In the genomic region with DNA sequence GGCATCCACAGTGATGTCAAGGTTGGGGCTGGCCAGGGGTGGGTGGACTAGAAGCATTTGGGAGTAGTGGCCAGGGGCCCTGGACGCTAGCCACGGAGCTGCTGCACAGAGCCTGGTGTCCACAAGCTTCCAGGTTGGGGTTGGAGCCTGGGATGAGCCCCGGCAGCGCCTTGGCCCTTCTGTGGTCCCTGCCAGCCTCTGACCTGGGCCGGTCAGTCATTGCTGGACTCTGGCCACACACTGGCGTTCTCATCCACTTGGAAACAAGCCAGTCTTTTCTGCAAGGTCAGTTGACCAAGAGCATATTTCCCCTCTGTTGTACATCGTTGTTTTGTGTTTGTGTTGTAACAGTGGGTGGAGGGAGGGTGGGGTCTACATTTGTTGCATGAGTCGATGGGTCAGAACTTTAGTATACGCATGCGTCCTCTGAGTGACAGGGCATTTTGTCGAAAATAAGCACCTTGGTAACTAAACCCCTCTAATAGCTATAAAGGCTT, we compare ENCODE assay signal across 13 cellular contexts. TPM values are rescaled to one million over a fixed set of nuclear protein-coding genes. Genes with fewer than 3 reads are reported as not detected.
DNase-seq lines count a peak whose midpoint lies in the region; ATAC-seq and TF ChIP-seq lines count a peak whose summit lies in the region.
"Had no signal": no experiment of that assay in that cellular context is flagged by ENCODE, and none has a peak within 500 bp of the region (broad histone marks: within the 10 kb centered on the region; RNA-seq: fewer than 3 reads in every experiment).

No MANE protein-coding gene starts in this region.

- H3K27me3 ChIP-seq in left lung = no peaks in the 10 kb centered on the region
- H3K27me3 ChIP-seq in upper lobe of left lung = no peaks in the 10 kb centered on the region

- no peak overlapping the region for H3K4me3 Mint-ChIP-seq in activated CD8-positive, alpha-beta T cell treated with anti-CD3 and anti-CD28 coated beads for 36 hours
- H3K4me3 Mint-ChIP-seq in activated CD8-positive, alpha-beta T cell treated with anti-CD3 and anti-CD28 coated beads, Interleukin-2, amount 10 ng/mL, durations not matched to agents 7 days and 5 days = no peak overlapping the region
- H3K4me3 Mint-ChIP-seq: stimulated activated naive B cell treated with anti-CD40 and anti-IgM and Interleukin-4, amounts not matched to agents 10 μg/mL and 1 μg/mL and 100 μg/mL, for 72 hours had no signal

- H3K27ac ChIP-seq in left lung = peak overlapping the region in 1 of 2 donors; percentile 74
- peak overlapping the region; percentile 62 to 83 (median 78) for H3K27ac ChIP-seq in upper lobe of left lung

- H3K4me3 ChIP-seq in left lung (no peak overlapping the region), upper lobe of left lung (no peak overlapping the region)

- H3K36me3 ChIP-seq in left lung = peaks cover 10 to 100% of the 10 kb centered on the region in 2 donors
- peaks cover 52 to 97% (median 82%) of the 10 kb centered on the region in 4 donors for H3K36me3 ChIP-seq in upper lobe of left lung

- no peaks in the 10 kb centered on the region for H3K9me3 Mint-ChIP-seq in activated CD8-positive, alpha-beta T cell treated with anti-CD3 and anti-CD28 coated beads for 36 hours
- H3K9me3 Mint-ChIP-seq in activated CD8-positive, alpha-beta T cell treated with anti-CD3 and anti-CD28 coated beads, Interleukin-2, amount 10 ng/mL, durations not matched to agents 7 days and 5 days (ENCODE audit: insufficient read depth) = no peaks in the 10 kb centered on the region
- H3K9me3 Mint-ChIP-seq: stimulated activated naive B cell treated with anti-CD40 and anti-IgM and Interleukin-4, amounts not matched to agents 10 μg/mL and 1 μg/mL and 100 μg/mL, for 72 hours had no signal

- intact Hi-C loops in activated CD8-positive, alpha-beta T cell treated with anti-CD3 and anti-CD28 coated beads for 36 hours (cut with micrococcal nuclease) = no loop called here
- intact Hi-C loops in left lung (cut with DNase I) = loop anchor here in 1 of 2 donors (5.0 kb wide), 1 partner anchor 122 kb away; no protein-coding TSS in a partner anchor

- POLR2A ChIA-PET in activated CD8-positive, alpha-beta T cell treated with anti-CD3 and anti-CD28 coated beads for 36 hours (lab: Charles Lee) = interaction anchor here (0.6 to 1.6 kb wide), 6 partner anchors 10 to 75 kb away, joined by 3 to 5 read pairs (median 4); a partner anchor contains a TSS
- POLR2A ChIA-PET in activated CD8-positive, alpha-beta T cell treated with anti-CD3 and anti-CD28 coated beads, Interleukin-2, amount 10 ng/mL, durations not matched to agents 7 days and 5 days (lab: Charles Lee) = interaction anchor here (1.4 kb wide), 1 partner anchor 8 kb away, joined by 3 read pairs; a partner anchor contains a TSS

- H3K27me3 Mint-ChIP-seq in activated CD8-positive, alpha-beta T cell treated with anti-CD3 and anti-CD28 coated beads for 36 hours = no peaks in the 10 kb centered on the region
- no peaks in the 10 kb centered on the region for H3K27me3 Mint-ChIP-seq in activated CD8-positive, alpha-beta T cell treated with anti-CD3 and anti-CD28 coated beads, Interleukin-2, amount 10 ng/mL, durations not matched to agents 7 days and 5 days (ENCODE audit: low read depth)
- H3K27me3 Mint-ChIP-seq: stimulated activated naive B cell treated with anti-CD40 and anti-IgM and Interleukin-4, amounts not matched to agents 10 μg/mL and 1 μg/mL and 100 μg/mL, for 72 hours had no signal

- H3K9me3 ChIP-seq in left lung = no peaks in the 10 kb centered on the region
- no peaks in the 10 kb centered on the region for H3K9me3 ChIP-seq in upper lobe of left lung

- no peak for DNase-seq in activated CD8-positive, alpha-beta T cell treated with anti-CD3 and anti-CD28 coated beads for 36 hours
- DNase-seq in activated CD8-positive, alpha-beta T cell treated with anti-CD3 and anti-CD28 coated beads, Interleukin-2, amount 10 ng/mL, durations not matched to agents 7 days and 5 days = no peak
- DNase-seq in dermis blood vessel endothelial cell (peak; percentile 61), left lung (peak in 1 of 2 donors; percentile 69), upper lobe of left lung (no peak), NCI-H1048 (lab: John Stamatoyannopoulos, UW) (no peak), NCI-H1092 treated with DMSO at 0.1 percent for 48 hours (lab: John Stamatoyannopoulos, UW) (no peak)
- DNase-seq: ACHN; activated CD8-positive, alpha-beta memory T cell treated with anti-CD3 and anti-CD28 coated beads, Interleukin-2, amount 50 U/mL, for 48 hours; GDM1; NCI-H146; stimulated activated naive B cell treated with anti-CD40 and anti-IgM and Interleukin-4, amounts not matched to agents 10 μg/mL and 1 μg/mL and 100 μg/mL, for 72 hours had no signal

- 36 to 50% methylated on average over 6 to 11 of the region's 11 CpGs for WGBS in upper lobe of left lung, 2 donors

- H3K27ac Mint-ChIP-seq in activated CD8-positive, alpha-beta T cell treated with anti-CD3 and anti-CD28 coated beads for 36 hours = peak overlapping the region; percentile 21
- H3K27ac Mint-ChIP-seq in activated CD8-positive, alpha-beta T cell treated with anti-CD3 and anti-CD28 coated beads, Interleukin-2, amount 10 ng/mL, durations not matched to agents 7 days and 5 days = no peak overlapping the region

- no peak for ATAC-seq in activated CD8-positive, alpha-beta T cell treated with anti-CD3 and anti-CD28 coated beads for 36 hours
- no peak for ATAC-seq in activated CD8-positive, alpha-beta T cell treated with anti-CD3 and anti-CD28 coated beads, Interleukin-2, amount 10 ng/mL, durations not matched to agents 7 days and 5 days
- ATAC-seq in left lung (peak; percentile 11), upper lobe of left lung (ENCODE audit: low FRiP score in 2 of 2) (peak; percentile 19 to 53), GM18520 (IDR thresholded peaks at IDR 0.05; ENCODE audit: unreplicated experiment) (no peak)

- H3K36me3 Mint-ChIP-seq in activated CD8-positive, alpha-beta T cell treated with anti-CD3 and anti-CD28 coated beads for 36 hours (ENCODE audit: low read depth) = peaks cover 68% of the 10 kb centered on the region
- peaks cover 85% of the 10 kb centered on the region for H3K36me3 Mint-ChIP-seq in activated CD8-positive, alpha-beta T cell treated with anti-CD3 and anti-CD28 coated beads, Interleukin-2, amount 10 ng/mL, durations not matched to agents 7 days and 5 days (ENCODE audit: low read depth)

- peaks cover 39% of the 10 kb centered on the region for H3K4me1 Mint-ChIP-seq in activated CD8-positive, alpha-beta T cell treated with anti-CD3 and anti-CD28 coated beads for 36 hours (ENCODE audit: low read depth)
- peaks cover 31% of the 10 kb centered on the region for H3K4me1 Mint-ChIP-seq in activated CD8-positive, alpha-beta T cell treated with anti-CD3 and anti-CD28 coated beads, Interleukin-2, amount 10 ng/mL, durations not matched to agents 7 days and 5 days (ENCODE audit: low read depth)

- no peak for TF ChIP-seq POLR2A in upper lobe of left lung (IDR thresholded peaks at IDR 0.05)

- no peak for TF ChIP-seq CTCF in activated CD8-positive, alpha-beta T cell treated with anti-CD3 and anti-CD28 coated beads for 36 hours (IDR thresholded peaks at IDR 0.05)
- TF ChIP-seq CTCF in left lung (IDR thresholded peaks at IDR 0.05) (no peak), upper lobe of left lung (IDR thresholded peaks at IDR 0.05) (no peak)

- no peak for TF ChIP-seq EP300 in upper lobe of left lung (IDR thresholded peaks at IDR 0.05)

- H3K4me1 ChIP-seq in left lung (peaks cover 0 to 54% of the 10 kb centered on the region in 2 donors), upper lobe of left lung (peaks cover 27 to 39% (median 29%) of the 10 kb centered on the region in 4 donors)

- CTCF ChIA-PET in activated CD8-positive, alpha-beta T cell treated with anti-CD3 and anti-CD28 coated beads for 36 hours (lab: Charles Lee) = interaction anchor here (0.7 to 4.9 kb wide), 6 partner anchors 9 to 129 kb away, joined by 3 to 28 read pairs (median 6); no protein-coding TSS in a partner anchor
- CTCF ChIA-PET in activated CD8-positive, alpha-beta T cell treated with anti-CD3 and anti-CD28 coated beads, Interleukin-2, amount 10 ng/mL, durations not matched to agents 7 days and 5 days (lab: Charles Lee) = interaction anchor here (2.1 to 2.4 kb wide), 2 partner anchors 8 to 124 kb away, joined by 8 to 18 read pairs; no protein-coding TSS in a partner anchor

RNA-seq across cellular contexts. Expression of a gene that starts 8.4 kb away (rescaled TPM):
- 100 to 1,000 TPM; 286 to 289 TPM for total RNA-seq in activated CD8-positive, alpha-beta T cell treated with anti-CD3 and anti-CD28 coated beads for 36 hours
- total RNA-seq in activated CD8-positive, alpha-beta T cell treated with anti-CD3 and anti-CD28 coated beads, Interleukin-2, amount 10 ng/mL, durations not matched to agents 7 days and 5 days = 100 to 1,000 TPM; 333 to 352 TPM
- total RNA-seq in dermis blood vessel endothelial cell = 450 and 557 TPM in 2 replicates
- 100 to 1,000 TPM; 180 to 296 TPM for total RNA-seq in left lung
- 100 to 1,000 TPM; 186 to 317 (median 240) TPM for total RNA-seq in upper lobe of left lung

RNA-seq across cellular contexts. Expression of a gene that starts 8.8 kb away (rescaled TPM):
- 10 to 100 TPM; 15.3 to 16.1 TPM for total RNA-seq in activated CD8-positive, alpha-beta T cell treated with anti-CD3 and anti-CD28 coated beads for 36 hours
- 10 to 100 TPM; 15.9 to 17.9 TPM for total RNA-seq in activated CD8-positive, alpha-beta T cell treated with anti-CD3 and anti-CD28 coated beads, Interleukin-2, amount 10 ng/mL, durations not matched to agents 7 days and 5 days
- 13.8 and 16.5 TPM in 2 replicates for total RNA-seq in dermis blood vessel endothelial cell
- total RNA-seq in left lung = 10 to 100 TPM; 14.6 to 14.9 TPM
- total RNA-seq in upper lobe of left lung = 10 to 100 TPM; 12.2 to 70.8 (median 19.7) TPM

RNA-seq across cellular contexts. Expression of a gene that starts 12.5 kb away (rescaled TPM):
- total RNA-seq in activated CD8-positive, alpha-beta T cell treated with anti-CD3 and anti-CD28 coated beads for 36 hours = 10 to 100 TPM; 33.5 to 35.6 TPM
- 10 to 100 TPM; 42.4 to 42.8 TPM for total RNA-seq in activated CD8-positive, alpha-beta T cell treated with anti-CD3 and anti-CD28 coated beads, Interleukin-2, amount 10 ng/mL, durations not matched to agents 7 days and 5 days
- total RNA-seq in dermis blood vessel endothelial cell = 31.3 and 32.8 TPM in 2 replicates
- 10 to 100 TPM; 36.0 to 36.2 TPM for total RNA-seq in left lung
- 10 to 100 TPM; 27.8 to 46.3 (median 36.4) TPM for total RNA-seq in upper lobe of left lung

RNA-seq across cellular contexts. Expression of a gene that starts 48.0 kb away (rescaled TPM):
- total RNA-seq in activated CD8-positive, alpha-beta T cell treated with anti-CD3 and anti-CD28 coated beads for 36 hours = 10 to 100 TPM; 36.5 to 40.5 TPM
- 10 to 100 TPM; 31.7 to 34.4 TPM for total RNA-seq in activated CD8-positive, alpha-beta T cell treated with anti-CD3 and anti-CD28 coated beads, Interleukin-2, amount 10 ng/mL, durations not matched to agents 7 days and 5 days
- 19.3 and 26.7 TPM in 2 replicates for total RNA-seq in dermis blood vessel endothelial cell
- 10 to 100 TPM; 25.5 to 29.6 TPM for total RNA-seq in left lung
- 10 to 100 TPM; 28.3 to 42.3 (median 32.0) TPM for total RNA-seq in upper lobe of left lung

Comparison
In these comparisons a context has a peak if more than half of its experiments do, and no peak if none do; other contexts are left out.
1. ATAC-seq: peak in left lung (single experiment) and upper lobe of left lung (2 of 2); none in activated CD8-positive, alpha-beta T cell treated with anti-CD3 and anti-CD28 coated beads for 36 hours (single experiment), activated CD8-positive, alpha-beta T cell treated with anti-CD3 and anti-CD28 coated beads, Interleukin-2, amount 10 ng/mL, durations not matched to agents 7 days and 5 days (single experiment) and GM18520 (single experiment).